11 cellular contexts compared by ENCODE assay signal in genomic region chr12:67042697-67043131, GRCh38.
A peak's percentile ranks its signal among the peaks of the same experiment; 100 is the strongest.
DNase-seq lines count a peak whose midpoint lies in the region; TF ChIP-seq lines count a peak whose summit lies in the region.
"Had no signal": no experiment of that assay in that cellular context is flagged by ENCODE, and none has a peak within 500 bp of the region (broad histone marks: within the 10 kb centered on the region; RNA-seq: fewer than 3 reads in every experiment).

No MANE protein-coding gene starts in this region.

- TF ChIP-seq CTCF in epithelial cell of proximal tubule (conservative IDR thresholded peaks at IDR 0.05; ENCODE audit: low read depth, low read length) (no peak), retinal pigment epithelial cell (conservative IDR thresholded peaks at IDR 0.05; ENCODE audit: low read depth, low read length) (no peak), foreskin fibroblast (IDR thresholded peaks at IDR 0.05; ENCODE audit: low read depth, low read length) (no peak)

- peak; percentile 2 for DNase-seq in HK-2 (ENCODE audit: unreplicated experiment)
- peak; percentile 36 for DNase-seq in NCI-H446 treated with DMSO at 0.1 percent for 48 hours (lab: John Stamatoyannopoulos, UW)
- peak; percentile 26 for DNase-seq in epithelial cell of proximal tubule (ENCODE audit: low read depth)
- DNase-seq in retinal pigment epithelial cell (ENCODE audit: low read depth): peak; percentile 70
- no peak for DNase-seq in foreskin fibroblast
- no peak for DNase-seq in DMS 273 (lab: John Stamatoyannopoulos, UW; ENCODE audit: unreplicated experiment)
- DNase-seq in posterior vena cava (ENCODE audit: low spot score): no peak
- no peak for DNase-seq in AG08396 (ENCODE audit: low spot score)
- DNase-seq: anterior cingulate cortex; KG1; stimulated activated CD4-positive, alpha-beta T cell treated with anti-CD3 and anti-CD28 coated beads, Interleukin-2, amount 100 ng/mL, for 24 hours had no signal

- intact Hi-C loops in posterior vena cava (cut with DNase I): no loop called here

- H3K4me3 ChIP-seq in epithelial cell of proximal tubule (ENCODE audit: low read depth, low read length) (no peak overlapping the region), retinal pigment epithelial cell (ENCODE audit: low read length) (no peak overlapping the region), foreskin fibroblast (ENCODE audit: low read depth in 1 of 2, low read length in 2 of 2) (no peak overlapping the region)

Comparison
In these comparisons a context has a peak if more than half of its experiments do, and no peak if none do; other contexts are left out.
1. DNase-seq: peak in HK-2 (single experiment), NCI-H446 treated with DMSO at 0.1 percent for 48 hours (single experiment), epithelial cell of proximal tubule (single experiment) and retinal pigment epithelial cell (single experiment); none in foreskin fibroblast (0 of 2), DMS 273 (single experiment), posterior vena cava (single experiment) and AG08396 (single experiment).